ENCODE assay signal across 1 cellular context in the genomic region with DNA sequence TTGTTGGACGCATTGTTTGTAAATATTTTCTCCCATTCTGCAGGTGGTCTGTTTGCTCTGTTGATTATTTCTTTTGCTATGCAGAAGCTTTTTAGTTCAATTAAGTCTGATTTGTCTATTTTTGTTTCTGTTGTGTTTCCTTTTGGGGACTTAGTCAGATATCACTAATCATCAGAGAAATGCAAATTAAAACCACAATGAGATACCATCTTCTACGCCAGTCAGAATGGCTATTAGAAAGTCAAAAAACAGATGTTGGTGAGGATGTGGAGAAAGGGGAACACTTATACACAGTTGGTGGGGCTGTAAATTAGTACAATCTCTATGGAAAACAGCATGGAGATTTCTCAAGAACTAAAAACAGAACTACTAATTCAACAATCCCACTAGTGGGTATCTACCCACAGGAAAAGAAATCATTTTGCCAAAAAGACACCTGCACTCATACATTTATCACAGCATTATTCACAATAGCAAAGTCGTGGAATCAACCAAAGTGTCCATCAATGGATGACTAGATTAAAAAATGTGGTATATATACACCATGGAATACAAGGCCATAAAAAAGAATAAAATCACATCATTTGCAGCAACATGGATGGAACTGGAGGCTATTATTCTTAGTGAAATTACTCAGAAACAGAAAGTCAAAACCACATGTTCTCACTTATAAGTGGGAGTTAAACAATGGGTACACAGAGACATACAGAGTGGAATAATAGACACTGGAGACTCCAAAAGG.
TF ChIP-seq lines count a peak whose summit lies in the region.

No MANE protein-coding gene starts in this region.

TF ChIP-seq in SK-N-SH treated with all-trans-retinoic acid at 6 μM for 48 hours, 23 proteins besides CTCF, POLR2A, EP300 and RAD21 (continued from another document):
- TF ChIP-seq, protein P1, sequence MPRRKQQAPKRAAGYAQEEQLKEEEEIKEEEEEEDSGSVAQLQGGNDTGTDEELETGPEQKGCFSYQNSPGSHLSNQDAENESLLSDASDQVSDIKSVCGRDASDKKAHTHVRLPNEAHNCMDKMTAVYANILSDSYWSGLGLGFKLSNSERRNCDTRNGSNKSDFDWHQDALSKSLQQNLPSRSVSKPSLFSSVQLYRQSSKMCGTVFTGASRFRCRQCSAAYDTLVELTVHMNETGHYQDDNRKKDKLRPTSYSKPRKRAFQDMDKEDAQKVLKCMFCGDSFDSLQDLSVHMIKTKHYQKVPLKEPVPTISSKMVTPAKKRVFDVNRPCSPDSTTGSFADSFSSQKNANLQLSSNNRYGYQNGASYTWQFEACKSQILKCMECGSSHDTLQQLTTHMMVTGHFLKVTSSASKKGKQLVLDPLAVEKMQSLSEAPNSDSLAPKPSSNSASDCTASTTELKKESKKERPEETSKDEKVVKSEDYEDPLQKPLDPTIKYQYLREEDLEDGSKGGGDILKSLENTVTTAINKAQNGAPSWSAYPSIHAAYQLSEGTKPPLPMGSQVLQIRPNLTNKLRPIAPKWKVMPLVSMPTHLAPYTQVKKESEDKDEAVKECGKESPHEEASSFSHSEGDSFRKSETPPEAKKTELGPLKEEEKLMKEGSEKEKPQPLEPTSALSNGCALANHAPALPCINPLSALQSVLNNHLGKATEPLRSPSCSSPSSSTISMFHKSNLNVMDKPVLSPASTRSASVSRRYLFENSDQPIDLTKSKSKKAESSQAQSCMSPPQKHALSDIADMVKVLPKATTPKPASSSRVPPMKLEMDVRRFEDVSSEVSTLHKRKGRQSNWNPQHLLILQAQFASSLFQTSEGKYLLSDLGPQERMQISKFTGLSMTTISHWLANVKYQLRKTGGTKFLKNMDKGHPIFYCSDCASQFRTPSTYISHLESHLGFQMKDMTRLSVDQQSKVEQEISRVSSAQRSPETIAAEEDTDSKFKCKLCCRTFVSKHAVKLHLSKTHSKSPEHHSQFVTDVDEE (CRISPR knock-in tag; IDR thresholded peaks at IDR 0.05) = no peak
- TF ChIP-seq ZNF8 (CRISPR knock-in tag; IDR thresholded peaks at IDR 0.05) (no peak), ESRRG (CRISPR knock-in tag; IDR thresholded peaks at IDR 0.05) (no peak), RARB (CRISPR knock-in tag; IDR thresholded peaks at IDR 0.05) (no peak), ZNF70 (CRISPR knock-in tag; IDR thresholded peaks at IDR 0.05) (no peak), ZFP3 (CRISPR knock-in tag; IDR thresholded peaks at IDR 0.05) (no peak)
